18 cellular contexts compared by ENCODE assay signal in the genomic region with DNA sequence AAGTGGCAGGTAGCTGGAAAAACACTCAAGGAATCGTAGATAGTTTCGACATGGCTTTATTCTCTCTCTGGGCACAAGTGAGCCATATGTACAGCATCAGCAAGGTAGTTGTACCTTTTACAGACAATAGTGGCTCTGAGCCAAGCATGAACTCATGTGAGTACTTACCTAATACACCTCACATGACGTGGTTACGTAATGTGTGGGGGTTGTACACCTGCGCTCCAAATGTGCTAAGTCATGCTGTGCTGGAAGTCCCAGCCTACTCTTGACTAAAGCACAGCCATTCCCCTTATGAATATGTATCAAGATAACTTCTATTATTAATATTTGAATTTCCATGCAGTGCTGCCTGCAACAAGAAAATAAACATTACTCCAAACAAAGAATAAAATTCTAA.
DNase-seq lines count a peak whose midpoint lies in the region; FAIRE-seq and TF ChIP-seq lines count a peak whose summit lies in the region.
"Had no signal": no experiment of that assay in that cellular context is flagged by ENCODE, and none has a peak within 500 bp of the region (broad histone marks: within the 10 kb centered on the region; RNA-seq: fewer than 3 reads in every experiment).

No MANE protein-coding gene starts in this region.

- H3K4me3 Mint-ChIP-seq in glutamatergic neuron (ENCODE audit: unreplicated experiment) (no peak overlapping the region), CD14-positive monocyte (no peak overlapping the region)
- H3K4me3 Mint-ChIP-seq: natural killer cell treated with Interleukin-12 subunit alpha and Interleukin-12 subunit beta and Interleukin-15 and Interleukin-18, amount 100 ng/mL, for 72 hours had no signal

- H3K79me1 ChIP-seq in trophoblast cell (ENCODE audit: low read length) = no peaks in the 10 kb centered on the region

- peak; percentile 94 for FAIRE-seq in bronchial epithelial cell (lab: Jason Lieb, UNC)
- FAIRE-seq: GM12892 had no signal

- H2AK5ac ChIP-seq in trophoblast cell (ENCODE audit: low read length) = no peak overlapping the region

- H4K91ac ChIP-seq in trophoblast cell (ENCODE audit: low read depth, low read length) = no peak overlapping the region

- H3K27me3 ChIP-seq in bronchial epithelial cell (ENCODE audit: control insufficient read depth, insufficient read depth, low read length) = no peaks in the 10 kb centered on the region
- no peaks in the 10 kb centered on the region for H3K27me3 ChIP-seq in trophoblast cell (ENCODE audit: insufficient read depth, low read length)
- H3K27me3 ChIP-seq: adrenal gland, MG63, vagina had no signal

- H2BK120ac ChIP-seq in trophoblast cell (ENCODE audit: insufficient read depth, low read length, poor library complexity) = no peak overlapping the region

- peaks cover 8% of the 10 kb centered on the region for H3K9me3 ChIP-seq in trophoblast cell (ENCODE audit: insufficient read depth, low read depth, low read length)
- H3K9me3 ChIP-seq: adrenal gland, MG63, vagina had no signal

- H3K27ac Mint-ChIP-seq in glutamatergic neuron (ENCODE audit: unreplicated experiment) (no peak overlapping the region), CD14-positive monocyte (no peak overlapping the region)
- H3K27ac Mint-ChIP-seq: natural killer cell treated with Interleukin-12 subunit alpha and Interleukin-12 subunit beta and Interleukin-15 and Interleukin-18, amount 100 ng/mL, for 72 hours had no signal

- H4K12ac ChIP-seq in trophoblast cell (ENCODE audit: low read depth, low read length) = no peak overlapping the region

- H3K4me1 Mint-ChIP-seq in glutamatergic neuron (ENCODE audit: low read depth, unreplicated experiment) (no peaks in the 10 kb centered on the region), CD14-positive monocyte (no peaks in the 10 kb centered on the region)

- no peak overlapping the region for H3K14ac ChIP-seq in trophoblast cell (ENCODE audit: low read length)

- TF ChIP-seq CTCF in bronchial epithelial cell (IDR thresholded peaks at IDR 0.05; ENCODE audit: insufficient read depth, low read length, severe bottlenecking) (no peak), glutamatergic neuron (IDR thresholded peaks at IDR 0.05; ENCODE audit: partially characterized antibody, unreplicated experiment) (no peak), CD14-positive monocyte (IDR thresholded peaks at IDR 0.05) (no peak)

- intact Hi-C loops in CD14-positive monocyte (cut with micrococcal nuclease) = no loop called here

- no peak overlapping the region for H2AFZ ChIP-seq in trophoblast cell (ENCODE audit: insufficient read depth, low read length, poor library complexity)

- H2BK12ac ChIP-seq in trophoblast cell (ENCODE audit: low read length) = no peak overlapping the region

- H2BK5ac ChIP-seq in trophoblast cell (ENCODE audit: low read depth, low read length, poor library complexity) = no peak overlapping the region

- peak; percentile 34 for DNase-seq in HPDE6-E6E7 (ENCODE audit: extremely low spot score)
- DNase-seq in NCI-H510A (lab: John Stamatoyannopoulos, UW) = peak; percentile 86
- peak; percentile 99 for DNase-seq in bronchial epithelial cell (ENCODE audit: low read depth)
- peak; percentile 91 to 97 for DNase-seq in trophoblast cell
- no peak for DNase-seq in glutamatergic neuron
- DNase-seq in CD14-positive monocyte (ENCODE audit: low spot score) = no peak
- DNase-seq in Ammon's horn (ENCODE audit: low spot score) = no peak
- DNase-seq: activated effector memory CD4-positive, alpha-beta T cell treated with Interleukin-2 at 50 U/mL for 16 hours; adrenal gland; mesendoderm; MG63; NCI-H1694 treated with DMSO at 0.1 percent for 48 hours; NCI-H82; posterior cingulate gyrus had no signal

- no peaks in the 10 kb centered on the region for H3K27me3 Mint-ChIP-seq in glutamatergic neuron (ENCODE audit: unreplicated experiment)
- peaks cover 0 to 3% (median 3%) of the 10 kb centered on the region in 3 donors for H3K27me3 Mint-ChIP-seq in CD14-positive monocyte (ENCODE audit: low read depth in 3 of 3)
- H3K27me3 Mint-ChIP-seq: natural killer cell treated with Interleukin-12 subunit alpha and Interleukin-12 subunit beta and Interleukin-15 and Interleukin-18, amount 100 ng/mL, for 72 hours had no signal

- H3K4me3 ChIP-seq in bronchial epithelial cell (ENCODE audit: low read depth, low read length) = no peak overlapping the region
- no peak overlapping the region for H3K4me3 ChIP-seq in trophoblast cell (ENCODE audit: low read depth, low read length)
- H3K4me3 ChIP-seq: adrenal gland, MG63, vagina had no signal

- H3K36me3 ChIP-seq in bronchial epithelial cell (ENCODE audit: control insufficient read depth, insufficient read depth, low read length) (no peaks in the 10 kb centered on the region), trophoblast cell (ENCODE audit: control insufficient read depth in 1 of 2, insufficient read depth in 2 of 2, low read length in 2 of 2) (no peaks in the 10 kb centered on the region)
- H3K36me3 ChIP-seq: adrenal gland, MG63, vagina had no signal

- no peaks in the 10 kb centered on the region for H3K36me3 Mint-ChIP-seq in glutamatergic neuron (ENCODE audit: unreplicated experiment)
- H3K36me3 Mint-ChIP-seq in CD14-positive monocyte = no peaks in the 10 kb centered on the region
- H3K36me3 Mint-ChIP-seq: natural killer cell treated with Interleukin-12 subunit alpha and Interleukin-12 subunit beta and Interleukin-15 and Interleukin-18, amount 100 ng/mL, for 72 hours had no signal

- H3K23ac ChIP-seq in trophoblast cell (ENCODE audit: low read length) = no peak overlapping the region

- no peak overlapping the region for H3K4me2 ChIP-seq in trophoblast cell (ENCODE audit: low read length)

- H3K9me3 Mint-ChIP-seq in glutamatergic neuron (ENCODE audit: unreplicated experiment) = peaks cover 2% of the 10 kb centered on the region
- H3K9me3 Mint-ChIP-seq in CD14-positive monocyte = peaks cover 6 to 29% (median 15%) of the 10 kb centered on the region in 7 donors
- H3K9me3 Mint-ChIP-seq: natural killer cell treated with Interleukin-12 subunit alpha and Interleukin-12 subunit beta and Interleukin-15 and Interleukin-18, amount 100 ng/mL, for 72 hours had no signal

- no peak overlapping the region for H3K27ac ChIP-seq in trophoblast cell (ENCODE audit: low read depth, low read length)
- H3K27ac ChIP-seq: adrenal gland, vagina had no signal

- no peak overlapping the region for H4K8ac ChIP-seq in trophoblast cell (ENCODE audit: low read depth, low read length)

- WGBS in trophoblast cell (ENCODE audit: extremely low coverage, insufficient coverage, insufficient read length) = no CpG with 5 or more reads among the region's 5 CpGs

- H3K18ac ChIP-seq in trophoblast cell (ENCODE audit: low read length) = no peak overlapping the region

- H3K79me2 ChIP-seq in trophoblast cell (ENCODE audit: control insufficient read depth, insufficient read depth, low read length, poor library complexity) = no peaks in the 10 kb centered on the region

- no peak overlapping the region for H3K4ac ChIP-seq in trophoblast cell (ENCODE audit: low read depth, low read length)

- no peak overlapping the region for H3K9ac ChIP-seq in trophoblast cell (ENCODE audit: low read length)

- H3K4me1 ChIP-seq in trophoblast cell (ENCODE audit: control insufficient read depth in 1 of 2, insufficient read depth in 2 of 2, low read length in 2 of 2) = no peaks in the 10 kb centered on the region
- H3K4me1 ChIP-seq: adrenal gland, Caco-2, vagina had no signal

Comparison
In these comparisons a context has a peak if more than half of its experiments do, and no peak if none do; other contexts are left out.
1. DNase-seq: peak in HPDE6-E6E7 (single experiment), NCI-H510A (single experiment), bronchial epithelial cell (single experiment) and trophoblast cell (2 of 2); none in glutamatergic neuron (single experiment), CD14-positive monocyte (single experiment) and Ammon's horn (single experiment).